ENCODE assay signal across 13 cellular contexts in the genomic region with DNA sequence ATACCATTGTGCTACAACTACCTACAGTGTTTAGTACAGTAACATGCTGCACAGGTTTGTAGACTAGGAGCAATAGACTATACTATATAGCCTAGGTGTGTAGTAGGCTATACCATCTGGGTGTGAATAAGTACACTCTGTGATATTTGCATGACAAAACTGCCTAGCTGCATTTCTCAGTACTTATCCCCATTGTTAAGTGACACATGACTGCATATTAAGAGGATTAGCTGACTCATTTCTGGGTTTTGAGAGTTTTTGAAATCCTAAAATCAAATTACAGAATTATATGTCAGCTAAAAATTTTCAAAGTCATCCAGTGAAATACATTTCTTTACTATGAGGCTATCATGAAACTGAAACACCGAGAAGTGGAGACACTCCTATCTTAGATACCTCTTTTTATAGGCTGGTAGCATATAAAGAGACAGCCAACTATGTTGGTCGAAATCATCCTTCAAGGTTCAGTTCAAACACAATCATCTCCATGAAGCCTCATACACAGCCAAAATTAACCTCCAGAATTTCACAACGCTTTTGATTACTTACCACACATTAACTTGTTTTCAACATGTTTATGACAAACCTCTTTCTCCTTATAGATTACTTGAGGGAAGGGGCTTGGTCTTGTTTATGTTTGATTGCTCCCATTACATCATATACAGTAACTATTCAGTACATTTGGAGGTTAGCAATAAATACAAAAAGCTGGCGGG.
A peak's percentile ranks its signal among the peaks of the same experiment; 100 is the strongest.
DNase-seq lines count a peak whose midpoint lies in the region; ATAC-seq and TF ChIP-seq lines count a peak whose summit lies in the region.
"Had no signal": no experiment of that assay in that cellular context is flagged by ENCODE, and none has a peak within 500 bp of the region (broad histone marks: within the 10 kb centered on the region; RNA-seq: fewer than 3 reads in every experiment).

No MANE protein-coding gene starts in this region.

- H3K4me3 Mint-ChIP-seq in activated T-cell treated with anti-CD3 and anti-CD28 coated beads, Interleukin-2, amount 50 U/mL, for 24 hours = no peak overlapping the region
- no peak overlapping the region for H3K4me3 Mint-ChIP-seq in neural progenitor cell
- H3K4me3 Mint-ChIP-seq: activated naive CD8-positive, alpha-beta T cell had no signal

- H3K4me2 ChIP-seq in PC-3 (ENCODE audit: low read length) (peak overlapping the region; percentile 73), neural progenitor cell (no peak overlapping the region)

- H3K9me3 ChIP-seq in PC-3 (ENCODE audit: low read length) = no peaks in the 10 kb centered on the region
- no peaks in the 10 kb centered on the region for H3K9me3 ChIP-seq in neural progenitor cell (ENCODE audit: low read depth)

- no peaks in the 10 kb centered on the region for H3K36me3 ChIP-seq in PC-3 (ENCODE audit: low read depth, low read length)
- H3K36me3 ChIP-seq in neural progenitor cell = no peaks in the 10 kb centered on the region

- peak overlapping the region; percentile 9 for H3K27ac Mint-ChIP-seq in activated T-cell treated with anti-CD3 and anti-CD28 coated beads, Interleukin-2, amount 50 U/mL, for 24 hours
- H3K27ac Mint-ChIP-seq in neural progenitor cell = no peak overlapping the region
- H3K27ac Mint-ChIP-seq: activated naive CD8-positive, alpha-beta T cell had no signal

- no peaks in the 10 kb centered on the region for H3K27me3 Mint-ChIP-seq in activated T-cell treated with anti-CD3 and anti-CD28 coated beads, Interleukin-2, amount 50 U/mL, for 24 hours
- no peaks in the 10 kb centered on the region for H3K27me3 Mint-ChIP-seq in neural progenitor cell (ENCODE audit: insufficient read depth, low read depth)
- H3K27me3 Mint-ChIP-seq: activated naive CD8-positive, alpha-beta T cell had no signal

- H3K27me3 ChIP-seq in PC-3 (ENCODE audit: low read length) (no peaks in the 10 kb centered on the region), dorsolateral prefrontal cortex (no peaks in the 10 kb centered on the region), neural progenitor cell (no peaks in the 10 kb centered on the region)

- no peak overlapping the region for H3K9ac ChIP-seq in PC-3 (ENCODE audit: low read length)
- no peak overlapping the region for H3K9ac ChIP-seq in neural progenitor cell

- TF ChIP-seq CTCF in PC-3 (conservative IDR thresholded peaks at IDR 0.05; ENCODE audit: low read depth, low read length) (no peak), dorsolateral prefrontal cortex (IDR thresholded peaks at IDR 0.05 in 54 of 56, conservative IDR thresholded peaks at IDR 0.05 in 2 of 56; ENCODE audit: low read depth in 1 of 56, partially characterized antibody in 56 of 56) (no peak), neural progenitor cell (IDR thresholded peaks at IDR 0.05) (no peak)

- no peak overlapping the region for H3K4me3 ChIP-seq in PC-3 (ENCODE audit: low read length)
- no peak overlapping the region for H3K4me3 ChIP-seq in dorsolateral prefrontal cortex
- no peak overlapping the region for H3K4me3 ChIP-seq in neural progenitor cell

- peaks cover 25% of the 10 kb centered on the region for H3K4me1 Mint-ChIP-seq in activated T-cell treated with anti-CD3 and anti-CD28 coated beads, Interleukin-2, amount 50 U/mL, for 24 hours (ENCODE audit: low read depth)
- no peaks in the 10 kb centered on the region for H3K4me1 Mint-ChIP-seq in neural progenitor cell

- peak overlapping the region; percentile 80 for H3K27ac ChIP-seq in PC-3 (ENCODE audit: low read length)
- peak overlapping the region in 56 of 59 donors; percentile 15 to 93 (median 82) for H3K27ac ChIP-seq in dorsolateral prefrontal cortex
- H3K27ac ChIP-seq in substantia nigra (ENCODE audit: low read depth, low read length, poor library complexity, severe bottlenecking) = peak overlapping the region; percentile 9
- H3K27ac ChIP-seq in neural progenitor cell = no peak overlapping the region

- DNase-seq in activated T-cell treated with anti-CD3 and anti-CD28 coated beads, Interleukin-2, amount 50 U/mL, for 24 hours = no peak
- no peak for DNase-seq in activated T-cell treated with anti-CD3 and anti-CD28 coated beads, Interleukin-2, amount 50 U/mL, for 48 hours
- DNase-seq in PC-3 (peak; percentile 72), dorsolateral prefrontal cortex (no peak), substantia nigra (lab: John Stamatoyannopoulos, UW) (no peak), NCI-H2107 (lab: John Stamatoyannopoulos, UW) (no peak), neural progenitor cell (ENCODE audit: low spot score) (no peak), germinal center (ENCODE audit: low spot score) (no peak)
- DNase-seq: Karpas-422; NCI-H2029; occipital lobe; stimulated activated CD4-positive, alpha-beta T cell treated with anti-CD3 and anti-CD28 coated beads, Interleukin-12 subunit alpha, Interleukin-12 subunit beta, amount 100 ng/mL, for 4 hours had no signal

- peaks cover 13% of the 10 kb centered on the region for H3F3A ChIP-seq in PC-3 (ENCODE audit: low read length, unreplicated experiment)
- no peaks in the 10 kb centered on the region for H3F3A ChIP-seq in neural progenitor cell (ENCODE audit: low read depth)

- BruUV-seq in PC-3 (replicated peaks; lab: Mats Ljungman, UMichigan) = no TSS peak

- peaks cover 3% of the 10 kb centered on the region for H3K36me3 Mint-ChIP-seq in activated T-cell treated with anti-CD3 and anti-CD28 coated beads, Interleukin-2, amount 50 U/mL, for 24 hours (ENCODE audit: low read depth)
- H3K36me3 Mint-ChIP-seq in neural progenitor cell = no peaks in the 10 kb centered on the region
- H3K36me3 Mint-ChIP-seq: activated naive CD8-positive, alpha-beta T cell had no signal

- ATAC-seq in PC-3 = peak; percentile 39

- no peaks in the 10 kb centered on the region for H3K9me2 ChIP-seq in PC-3 (replicated peaks; ENCODE audit: low read length)

- CTCF ChIA-PET in PC-3 (lab: Charles Lee) = interaction anchor here (0.6 kb wide), 1 partner anchor 57 kb away, joined by 4 read pairs; no protein-coding TSS in a partner anchor

- H3K4me1 ChIP-seq in PC-3 (ENCODE audit: insufficient read depth, low read length) (peaks cover 41% of the 10 kb centered on the region), neural progenitor cell (peaks cover 7% of the 10 kb centered on the region)

- POLR2A ChIA-PET in PC-3 (lab: Charles Lee; ENCODE audit: unreplicated experiment) = interaction anchor here (0.5 to 0.7 kb wide), 2 partner anchors 33 to 147 kb away, joined by 3 to 6 read pairs; no protein-coding TSS in a partner anchor

- intact Hi-C loops in PC-3 (cut with micrococcal nuclease) (loop anchor here (1.0 to 5.0 kb wide), 2 partner anchors 12 to 58 kb away; no protein-coding TSS in a partner anchor), dorsolateral prefrontal cortex (cut with DNase I) (no loop called here)

- H2AFZ ChIP-seq in PC-3 (ENCODE audit: low read length) (no peak overlapping the region), neural progenitor cell (replicated peaks) (no peak overlapping the region)

- no peaks in the 10 kb centered on the region for H3K9me3 Mint-ChIP-seq in activated T-cell treated with anti-CD3 and anti-CD28 coated beads, Interleukin-2, amount 50 U/mL, for 24 hours
- no peaks in the 10 kb centered on the region for H3K9me3 Mint-ChIP-seq in neural progenitor cell

- no peaks in the 10 kb centered on the region; the same call in 1 of the 2 replicates for H3K79me2 ChIP-seq in PC-3 (ENCODE audit: low read length)
- no peaks in the 10 kb centered on the region for H3K79me2 ChIP-seq in neural progenitor cell (ENCODE audit: low read depth)

- H4K20me1 ChIP-seq in PC-3 (ENCODE audit: low read length) = no peaks in the 10 kb centered on the region
- no peaks in the 10 kb centered on the region for H4K20me1 ChIP-seq in neural progenitor cell (ENCODE audit: low read depth)
